ENCODE assay signal across 8 cellular contexts in genomic region chr2:24048662-24049484, GRCh38.
A peak's percentile ranks its signal among the peaks of the same experiment; 100 is the strongest.
DNase-seq lines count a peak whose midpoint lies in the region; ATAC-seq and TF ChIP-seq lines count a peak whose summit lies in the region.

No MANE protein-coding gene starts in this region.

- no peak overlapping the region for H3K9ac ChIP-seq in parathyroid adenoma

- H3K9me2 ChIP-seq in DOHH2 (replicated peaks; ENCODE audit: control insufficient read depth, low read length), result no peaks in the 10 kb centered on the region

- no peaks in the 10 kb centered on the region; the same call in 1 of the 2 replicates for H3K36me3 ChIP-seq in DOHH2 (ENCODE audit: control insufficient read depth, low read length)
- H3K36me3 ChIP-seq in parathyroid adenoma (ENCODE audit: control insufficient read depth, insufficient read depth, low read length), result no peaks in the 10 kb centered on the region

- TF ChIP-seq CTCF in DOHH2 (IDR thresholded peaks at IDR 0.05; ENCODE audit: low read depth, low read length, poor library complexity, severe bottlenecking) (no peak), cardiac fibroblast (IDR thresholded peaks at IDR 0.05; ENCODE audit: low read depth, low read length) (no peak), parathyroid adenoma (IDR thresholded peaks at IDR 0.05) (no peak)

- H3K79me2 ChIP-seq in DOHH2 (ENCODE audit: control insufficient read depth, low read length) (peaks cover 29% of the 10 kb centered on the region), parathyroid adenoma (no peaks in the 10 kb centered on the region)

- H3K27ac ChIP-seq in DOHH2 (ENCODE audit: low read depth, low read length) (no peak overlapping the region), parathyroid adenoma (no peak overlapping the region)

- H3K9me3 ChIP-seq in DOHH2 (ENCODE audit: control insufficient read depth, insufficient read depth, low read length), result no peaks in the 10 kb centered on the region
- H3K9me3 ChIP-seq in parathyroid adenoma (ENCODE audit: control insufficient read depth, low read length), result no peaks in the 10 kb centered on the region

- peaks cover 15% of the 10 kb centered on the region for H3F3A ChIP-seq in DOHH2 (ENCODE audit: control insufficient read depth, insufficient read depth)

- H3K27me3 ChIP-seq in DOHH2 (ENCODE audit: control insufficient read depth, low read length), result peaks cover 24% of the 10 kb centered on the region
- H3K27me3 ChIP-seq in parathyroid adenoma (ENCODE audit: control insufficient read depth, insufficient read depth, low read length), result no peaks in the 10 kb centered on the region

- H3K4me1 ChIP-seq in DOHH2 (ENCODE audit: control insufficient read depth, low read length), result peaks cover 36% of the 10 kb centered on the region
- H3K4me1 ChIP-seq in parathyroid adenoma, result no peaks in the 10 kb centered on the region

- H2AFZ ChIP-seq in parathyroid adenoma, result peak overlapping the region; percentile 95

- H3K4me2 ChIP-seq in DOHH2 (ENCODE audit: low read length) (peak overlapping the region; percentile 98), parathyroid adenoma (ENCODE audit: low read length) (peak overlapping the region; percentile 90)

- no peaks in the 10 kb centered on the region for H4K20me1 ChIP-seq in DOHH2 (ENCODE audit: control insufficient read depth, insufficient read depth, low read depth, low read length)

- no peak for ATAC-seq in GM19467 (IDR thresholded peaks at IDR 0.05; ENCODE audit: unreplicated experiment)
- no peak for ATAC-seq in HG02759 (IDR thresholded peaks at IDR 0.05; ENCODE audit: unreplicated experiment)

- DNase-seq in NCI-H146 (lab: John Stamatoyannopoulos, UW) (peak; percentile 61), cardiac fibroblast (ENCODE audit: low read depth in 2 of 2) (no peak), cerebellar nuclear complex (lab: John Stamatoyannopoulos, UW) (no peak), Ammon's horn (ENCODE audit: low spot score) (no peak)

- H3K4me3 ChIP-seq in DOHH2 (ENCODE audit: low read length), result peak overlapping the region; percentile 80
- peak overlapping the region; percentile 61 to 76 for H3K4me3 ChIP-seq in cardiac fibroblast (replicated peaks in 1 of 2; ENCODE audit: low read depth in 2 of 2, low read length in 2 of 2)
- peak overlapping the region; percentile 64 for H3K4me3 ChIP-seq in parathyroid adenoma (ENCODE audit: low read depth, low read length)
